1 cellular context compared by ENCODE assay signal in the genomic region with DNA sequence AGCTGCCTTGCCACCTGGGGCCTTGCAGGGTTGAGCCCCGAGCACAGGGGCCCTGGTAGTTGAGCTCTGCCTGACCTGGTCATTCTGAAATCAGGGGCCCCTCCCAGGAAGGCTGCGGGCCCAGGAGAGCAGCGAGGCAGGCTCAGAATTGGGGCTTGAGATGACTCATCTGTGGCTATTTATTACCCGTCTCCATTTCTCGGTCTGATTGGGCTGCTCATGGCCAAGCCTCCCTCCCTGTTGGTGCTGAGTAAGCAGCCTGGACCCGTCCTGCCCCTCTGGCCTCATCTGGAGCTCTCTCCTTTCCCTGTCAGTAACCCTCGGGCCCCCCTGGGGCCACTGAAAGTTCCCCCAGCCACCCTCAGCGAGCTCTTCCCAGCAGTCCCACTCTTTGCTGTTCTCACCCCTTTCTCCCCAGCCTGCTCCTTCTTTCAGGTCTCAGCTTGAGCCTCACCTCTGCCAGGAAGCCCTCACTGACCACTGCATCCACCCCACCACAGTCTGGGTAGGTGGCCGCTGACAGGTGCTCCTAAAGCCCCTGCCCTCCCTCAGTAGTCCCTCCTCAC.
TF ChIP-seq lines count a peak whose summit lies in the region.

No MANE protein-coding gene starts in this region.

TF ChIP-seq in K562, 482 proteins besides CTCF, POLR2A, EP300 and RAD21 (continued from another document and continues in another):
- TF ChIP-seq, protein P1, sequence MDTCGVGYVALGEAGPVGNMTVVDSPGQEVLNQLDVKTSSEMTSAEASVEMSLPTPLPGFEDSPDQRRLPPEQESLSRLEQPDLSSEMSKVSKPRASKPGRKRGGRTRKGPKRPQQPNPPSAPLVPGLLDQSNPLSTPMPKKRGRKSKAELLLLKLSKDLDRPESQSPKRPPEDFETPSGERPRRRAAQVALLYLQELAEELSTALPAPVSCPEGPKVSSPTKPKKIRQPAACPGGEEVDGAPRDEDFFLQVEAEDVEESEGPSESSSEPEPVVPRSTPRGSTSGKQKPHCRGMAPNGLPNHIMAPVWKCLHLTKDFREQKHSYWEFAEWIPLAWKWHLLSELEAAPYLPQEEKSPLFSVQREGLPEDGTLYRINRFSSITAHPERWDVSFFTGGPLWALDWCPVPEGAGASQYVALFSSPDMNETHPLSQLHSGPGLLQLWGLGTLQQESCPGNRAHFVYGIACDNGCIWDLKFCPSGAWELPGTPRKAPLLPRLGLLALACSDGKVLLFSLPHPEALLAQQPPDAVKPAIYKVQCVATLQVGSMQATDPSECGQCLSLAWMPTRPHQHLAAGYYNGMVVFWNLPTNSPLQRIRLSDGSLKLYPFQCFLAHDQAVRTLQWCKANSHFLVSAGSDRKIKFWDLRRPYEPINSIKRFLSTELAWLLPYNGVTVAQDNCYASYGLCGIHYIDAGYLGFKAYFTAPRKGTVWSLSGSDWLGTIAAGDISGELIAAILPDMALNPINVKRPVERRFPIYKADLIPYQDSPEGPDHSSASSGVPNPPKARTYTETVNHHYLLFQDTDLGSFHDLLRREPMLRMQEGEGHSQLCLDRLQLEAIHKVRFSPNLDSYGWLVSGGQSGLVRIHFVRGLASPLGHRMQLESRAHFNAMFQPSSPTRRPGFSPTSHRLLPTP (IDR thresholded peaks at IDR 0.05; ENCODE audit: borderline replicate concordance, extremely low read depth, insufficient read length) = no peak
- TF ChIP-seq, protein P2, sequence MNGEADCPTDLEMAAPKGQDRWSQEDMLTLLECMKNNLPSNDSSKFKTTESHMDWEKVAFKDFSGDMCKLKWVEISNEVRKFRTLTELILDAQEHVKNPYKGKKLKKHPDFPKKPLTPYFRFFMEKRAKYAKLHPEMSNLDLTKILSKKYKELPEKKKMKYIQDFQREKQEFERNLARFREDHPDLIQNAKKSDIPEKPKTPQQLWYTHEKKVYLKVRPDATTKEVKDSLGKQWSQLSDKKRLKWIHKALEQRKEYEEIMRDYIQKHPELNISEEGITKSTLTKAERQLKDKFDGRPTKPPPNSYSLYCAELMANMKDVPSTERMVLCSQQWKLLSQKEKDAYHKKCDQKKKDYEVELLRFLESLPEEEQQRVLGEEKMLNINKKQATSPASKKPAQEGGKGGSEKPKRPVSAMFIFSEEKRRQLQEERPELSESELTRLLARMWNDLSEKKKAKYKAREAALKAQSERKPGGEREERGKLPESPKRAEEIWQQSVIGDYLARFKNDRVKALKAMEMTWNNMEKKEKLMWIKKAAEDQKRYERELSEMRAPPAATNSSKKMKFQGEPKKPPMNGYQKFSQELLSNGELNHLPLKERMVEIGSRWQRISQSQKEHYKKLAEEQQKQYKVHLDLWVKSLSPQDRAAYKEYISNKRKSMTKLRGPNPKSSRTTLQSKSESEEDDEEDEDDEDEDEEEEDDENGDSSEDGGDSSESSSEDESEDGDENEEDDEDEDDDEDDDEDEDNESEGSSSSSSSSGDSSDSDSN (IDR thresholded peaks at IDR 0.05; ENCODE audit: borderline replicate concordance in 1 of 2, low read depth in 2 of 2, low read length in 2 of 2) = peak; percentile 51 to 92; a peak in 2 of 4 replicates
- TF ChIP-seq MAFK (IDR thresholded peaks at IDR 0.05; ENCODE audit: low read length) = peak; percentile 94
- no peak for TF ChIP-seq TEAD1 (CRISPR knock-in tag; IDR thresholded peaks at IDR 0.05)
- peak; percentile 83 for TF ChIP-seq SMARCA4 (IDR thresholded peaks at IDR 0.05)
- no peak for TF ChIP-seq ZNF778 (CRISPR knock-in tag; IDR thresholded peaks at IDR 0.05)
- TF ChIP-seq L3MBTL2 (IDR thresholded peaks at IDR 0.05) = 0 out of 2 replicates have a peak, but pooled peaks have one; percentile 42
- 0 out of 2 replicates have a peak, but pooled peaks have one; percentile 21 for TF ChIP-seq ZBTB17 (CRISPR knock-in tag; IDR thresholded peaks at IDR 0.05)
- TF ChIP-seq, protein P3, sequence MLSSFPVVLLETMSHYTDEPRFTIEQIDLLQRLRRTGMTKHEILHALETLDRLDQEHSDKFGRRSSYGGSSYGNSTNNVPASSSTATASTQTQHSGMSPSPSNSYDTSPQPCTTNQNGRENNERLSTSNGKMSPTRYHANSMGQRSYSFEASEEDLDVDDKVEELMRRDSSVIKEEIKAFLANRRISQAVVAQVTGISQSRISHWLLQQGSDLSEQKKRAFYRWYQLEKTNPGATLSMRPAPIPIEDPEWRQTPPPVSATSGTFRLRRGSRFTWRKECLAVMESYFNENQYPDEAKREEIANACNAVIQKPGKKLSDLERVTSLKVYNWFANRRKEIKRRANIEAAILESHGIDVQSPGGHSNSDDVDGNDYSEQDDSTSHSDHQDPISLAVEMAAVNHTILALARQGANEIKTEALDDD (IDR thresholded peaks at IDR 0.05) = peak; percentile 38; the same call in 1 of the 2 replicates
- TF ChIP-seq, protein P4, sequence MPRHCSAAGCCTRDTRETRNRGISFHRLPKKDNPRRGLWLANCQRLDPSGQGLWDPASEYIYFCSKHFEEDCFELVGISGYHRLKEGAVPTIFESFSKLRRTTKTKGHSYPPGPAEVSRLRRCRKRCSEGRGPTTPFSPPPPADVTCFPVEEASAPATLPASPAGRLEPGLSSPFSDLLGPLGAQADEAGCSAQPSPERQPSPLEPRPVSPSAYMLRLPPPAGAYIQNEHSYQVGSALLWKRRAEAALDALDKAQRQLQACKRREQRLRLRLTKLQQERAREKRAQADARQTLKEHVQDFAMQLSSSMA (CRISPR knock-in tag; IDR thresholded peaks at IDR 0.05) = no peak
- TF ChIP-seq JUNB (CRISPR knock-in tag; conservative IDR thresholded peaks at IDR 0.05) = peak; percentile 67
- TF ChIP-seq ASH1L (IDR thresholded peaks at IDR 0.05; ENCODE audit: borderline replicate concordance, low read depth, partially characterized antibody) = no peak
- TF ChIP-seq MAZ (CRISPR knock-in tag; conservative IDR thresholded peaks at IDR 0.05 in 1 of 2, IDR thresholded peaks at IDR 0.05 in 1 of 2) = peak; percentile 52 to 85; a peak in 2 of 4 replicates
- no peak for TF ChIP-seq RB1 (IDR thresholded peaks at IDR 0.05; ENCODE audit: low read depth)
- TF ChIP-seq NRF1 (conservative IDR thresholded peaks at IDR 0.05 in 1 of 2, IDR thresholded peaks at IDR 0.05 in 1 of 2) = peak; percentile 60 to 70
- TF ChIP-seq, protein P5, sequence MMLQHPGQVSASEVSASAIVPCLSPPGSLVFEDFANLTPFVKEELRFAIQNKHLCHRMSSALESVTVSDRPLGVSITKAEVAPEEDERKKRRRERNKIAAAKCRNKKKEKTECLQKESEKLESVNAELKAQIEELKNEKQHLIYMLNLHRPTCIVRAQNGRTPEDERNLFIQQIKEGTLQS (IDR thresholded peaks at IDR 0.05) = peak; percentile 99
- TF ChIP-seq, protein P5 (CRISPR knock-in tag; conservative IDR thresholded peaks at IDR 0.05) = peak; percentile 90
- 0 out of 2 replicates have a peak, but pooled peaks have one; percentile 8 for TF ChIP-seq LARP7 (IDR thresholded peaks at IDR 0.05)
- TF ChIP-seq, protein P6, sequence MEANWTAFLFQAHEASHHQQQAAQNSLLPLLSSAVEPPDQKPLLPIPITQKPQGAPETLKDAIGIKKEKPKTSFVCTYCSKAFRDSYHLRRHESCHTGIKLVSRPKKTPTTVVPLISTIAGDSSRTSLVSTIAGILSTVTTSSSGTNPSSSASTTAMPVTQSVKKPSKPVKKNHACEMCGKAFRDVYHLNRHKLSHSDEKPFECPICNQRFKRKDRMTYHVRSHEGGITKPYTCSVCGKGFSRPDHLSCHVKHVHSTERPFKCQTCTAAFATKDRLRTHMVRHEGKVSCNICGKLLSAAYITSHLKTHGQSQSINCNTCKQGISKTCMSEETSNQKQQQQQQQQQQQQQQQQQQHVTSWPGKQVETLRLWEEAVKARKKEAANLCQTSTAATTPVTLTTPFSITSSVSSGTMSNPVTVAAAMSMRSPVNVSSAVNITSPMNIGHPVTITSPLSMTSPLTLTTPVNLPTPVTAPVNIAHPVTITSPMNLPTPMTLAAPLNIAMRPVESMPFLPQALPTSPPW (CRISPR knock-in tag; IDR thresholded peaks at IDR 0.05) = peak; percentile 65
- TF ChIP-seq ZFP36 (IDR thresholded peaks at IDR 0.05; ENCODE audit: low read depth, low read length, partially characterized antibody) = peak; percentile 94
- TF ChIP-seq ZNF707 (CRISPR knock-in tag; conservative IDR thresholded peaks at IDR 0.05) = no peak
- TF ChIP-seq CBFA2T2 (conservative IDR thresholded peaks at IDR 0.05) = no peak
- peak; percentile 50; the same call in 1 of the 2 replicates for TF ChIP-seq SMAD4 (CRISPR knock-in tag; conservative IDR thresholded peaks at IDR 0.05)
- TF ChIP-seq THRAP3 (IDR thresholded peaks at IDR 0.05; ENCODE audit: borderline replicate concordance) = no peak
- no peak for TF ChIP-seq MCM7 (IDR thresholded peaks at IDR 0.05)
- peak; percentile 94 for TF ChIP-seq MAFG (tag; conservative IDR thresholded peaks at IDR 0.05)
- no peak for TF ChIP-seq RFX7 (CRISPR knock-in tag; IDR thresholded peaks at IDR 0.05)
- TF ChIP-seq CXXC5 (CRISPR knock-in tag; IDR thresholded peaks at IDR 0.05) = 0 out of 2 replicates have a peak, but pooled peaks have one; percentile 21
- no peak for TF ChIP-seq ATF1 (CRISPR knock-in tag; IDR thresholded peaks at IDR 0.05)
- TF ChIP-seq ATF1 (tag; IDR thresholded peaks at IDR 0.05) = peak; percentile 62
- peak; percentile 98 for TF ChIP-seq C11orf30 (IDR thresholded peaks at IDR 0.05; ENCODE audit: low read depth)
- TF ChIP-seq, protein P7, sequence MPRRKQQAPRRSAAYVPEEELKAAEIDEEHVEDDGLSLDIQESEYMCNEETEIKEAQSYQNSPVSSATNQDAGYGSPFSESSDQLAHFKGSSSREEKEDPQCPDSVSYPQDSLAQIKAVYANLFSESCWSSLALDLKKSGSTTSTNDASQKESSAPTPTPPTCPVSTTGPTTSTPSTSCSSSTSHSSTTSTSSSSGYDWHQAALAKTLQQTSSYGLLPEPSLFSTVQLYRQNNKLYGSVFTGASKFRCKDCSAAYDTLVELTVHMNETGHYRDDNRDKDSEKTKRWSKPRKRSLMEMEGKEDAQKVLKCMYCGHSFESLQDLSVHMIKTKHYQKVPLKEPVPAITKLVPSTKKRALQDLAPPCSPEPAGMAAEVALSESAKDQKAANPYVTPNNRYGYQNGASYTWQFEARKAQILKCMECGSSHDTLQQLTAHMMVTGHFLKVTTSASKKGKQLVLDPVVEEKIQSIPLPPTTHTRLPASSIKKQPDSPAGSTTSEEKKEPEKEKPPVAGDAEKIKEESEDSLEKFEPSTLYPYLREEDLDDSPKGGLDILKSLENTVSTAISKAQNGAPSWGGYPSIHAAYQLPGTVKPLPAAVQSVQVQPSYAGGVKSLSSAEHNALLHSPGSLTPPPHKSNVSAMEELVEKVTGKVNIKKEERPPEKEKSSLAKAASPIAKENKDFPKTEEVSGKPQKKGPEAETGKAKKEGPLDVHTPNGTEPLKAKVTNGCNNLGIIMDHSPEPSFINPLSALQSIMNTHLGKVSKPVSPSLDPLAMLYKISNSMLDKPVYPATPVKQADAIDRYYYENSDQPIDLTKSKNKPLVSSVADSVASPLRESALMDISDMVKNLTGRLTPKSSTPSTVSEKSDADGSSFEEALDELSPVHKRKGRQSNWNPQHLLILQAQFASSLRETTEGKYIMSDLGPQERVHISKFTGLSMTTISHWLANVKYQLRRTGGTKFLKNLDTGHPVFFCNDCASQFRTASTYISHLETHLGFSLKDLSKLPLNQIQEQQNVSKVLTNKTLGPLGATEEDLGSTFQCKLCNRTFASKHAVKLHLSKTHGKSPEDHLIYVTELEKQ (CRISPR knock-in tag; IDR thresholded peaks at IDR 0.05) = no peak
- TF ChIP-seq ATF7 (IDR thresholded peaks at IDR 0.05) = peak; percentile 87
- TF ChIP-seq JUND (IDR thresholded peaks at IDR 0.05; ENCODE audit: borderline replicate concordance, low read depth, low read length) = peak; percentile 100
- TF ChIP-seq JUND (tag; IDR thresholded peaks at IDR 0.05; ENCODE audit: borderline replicate concordance, low read depth, low read length) = peak; percentile 99
- TF ChIP-seq, protein P8, sequence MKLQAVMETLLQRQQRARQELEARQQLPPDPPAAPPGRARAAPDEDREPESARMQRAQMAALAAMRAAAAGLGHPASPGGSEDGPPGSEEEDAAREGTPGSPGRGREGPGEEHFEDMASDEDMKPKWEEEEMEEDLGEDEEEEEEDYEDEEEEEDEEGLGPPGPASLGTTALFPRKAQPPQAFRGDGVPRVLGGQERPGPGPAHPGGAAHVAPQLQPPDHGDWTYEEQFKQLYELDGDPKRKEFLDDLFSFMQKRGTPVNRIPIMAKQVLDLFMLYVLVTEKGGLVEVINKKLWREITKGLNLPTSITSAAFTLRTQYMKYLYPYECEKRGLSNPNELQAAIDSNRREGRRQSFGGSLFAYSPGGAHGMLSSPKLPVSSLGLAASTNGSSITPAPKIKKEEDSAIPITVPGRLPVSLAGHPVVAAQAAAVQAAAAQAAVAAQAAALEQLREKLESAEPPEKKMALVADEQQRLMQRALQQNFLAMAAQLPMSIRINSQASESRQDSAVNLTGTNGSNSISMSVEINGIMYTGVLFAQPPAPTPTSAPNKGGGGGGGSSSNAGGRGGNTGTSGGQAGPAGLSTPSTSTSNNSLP (IDR thresholded peaks at IDR 0.05; ENCODE audit: borderline replicate concordance, low read depth, low read length) = peak; percentile 46; the same call in 1 of the 2 replicates
- no peak for TF ChIP-seq MED1 (CRISPR knock-in tag; IDR thresholded peaks at IDR 0.05; ENCODE audit: borderline replicate concordance)
- TF ChIP-seq DPF2 (IDR thresholded peaks at IDR 0.05) = peak; percentile 88
- TF ChIP-seq, protein P9, sequence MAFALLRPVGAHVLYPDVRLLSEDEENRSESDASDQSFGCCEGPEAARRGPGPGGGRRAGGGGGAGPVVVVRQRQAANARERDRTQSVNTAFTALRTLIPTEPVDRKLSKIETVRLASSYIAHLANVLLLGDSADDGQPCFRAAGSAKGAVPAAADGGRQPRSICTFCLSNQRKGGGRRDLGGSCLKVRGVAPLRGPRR (CRISPR knock-in tag; IDR thresholded peaks at IDR 0.05) = no peak
- TF ChIP-seq, protein P10, sequence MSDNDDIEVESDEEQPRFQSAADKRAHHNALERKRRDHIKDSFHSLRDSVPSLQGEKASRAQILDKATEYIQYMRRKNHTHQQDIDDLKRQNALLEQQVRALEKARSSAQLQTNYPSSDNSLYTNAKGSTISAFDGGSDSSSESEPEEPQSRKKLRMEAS (CRISPR knock-in tag; IDR thresholded peaks at IDR 0.05) = peak; percentile 28; the same call in 1 of the 2 replicates
